1 cellular context compared by ENCODE assay signal in genomic region chr12:38883629-38884134, GRCh38.
TF ChIP-seq lines count a peak whose summit lies in the region.

No MANE protein-coding gene starts in this region.

TF ChIP-seq in GM12878, 131 proteins besides CTCF, POLR2A, EP300 and RAD21 (continued from another document):
- no peak for TF ChIP-seq PAX5 (IDR thresholded peaks at IDR 0.05; ENCODE audit: borderline replicate concordance, low read depth, low read length)
